In the genomic region with DNA sequence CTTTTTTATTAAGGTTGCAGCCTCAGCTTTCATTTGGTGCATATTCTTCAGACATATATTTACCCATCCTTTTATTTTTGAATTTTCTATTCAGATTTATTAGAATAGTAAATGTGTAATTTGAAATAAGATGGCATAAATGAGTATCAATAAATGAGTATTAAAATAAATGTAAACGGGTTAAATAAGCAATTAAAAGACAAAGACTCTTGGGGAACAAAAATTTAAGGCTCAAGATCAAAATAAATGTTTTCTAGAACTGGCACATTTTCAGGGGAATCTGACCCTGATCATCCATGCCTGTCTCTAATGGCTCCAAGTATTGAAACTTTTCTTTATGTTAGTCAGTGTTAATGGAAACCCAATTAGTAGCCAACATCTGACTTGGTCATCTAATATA, we compare ENCODE assay signal across 12 cellular contexts. TPM values are rescaled to one million over a fixed set of nuclear protein-coding genes. Genes with fewer than 3 reads are reported as not detected.
"Had no signal": no experiment of that assay in that cellular context is flagged by ENCODE, and none has a peak within 500 bp of the region (broad histone marks: within the 10 kb centered on the region; RNA-seq: fewer than 3 reads in every experiment).

No MANE protein-coding gene starts in this region.

- H3K9me3 ChIP-seq: HAP-1 had no signal

- H3K4me3 ChIP-seq: GM23248, GM23338, HAP-1 had no signal

- H3K9ac ChIP-seq: GM23248 had no signal

- H3K36me3 ChIP-seq: HAP-1 had no signal

- ATAC-seq: GM23338, HCT116 had no signal

- H2AFZ ChIP-seq: GM23248, GM23338 had no signal

- H3K27ac ChIP-seq: GM23248 had no signal

- FAIRE-seq: H1, H54 had no signal

- H3K4me2 ChIP-seq: GM23338 had no signal

- DNase-seq: GM23248, GOT3, H7, H9, HCEC 1CT, HFFc6 had no signal

- H3K4me1 ChIP-seq: HAP-1 had no signal

RNA-seq across cellular contexts. Expression of a gene that starts 3.0 kb away (rescaled TPM):
- total RNA-seq: GM23248, GM23338, H1, H4, H7, H9, HFFc6 had no signal
- polyA plus RNA-seq: GM23248, GM23338, H1 had no signal

RNA-seq across cellular contexts. Expression of a gene that starts 13.0 kb away (rescaled TPM):
- total RNA-seq: GM23248, GM23338, H1, H4, H7, H9, HFFc6 had no signal
- polyA plus RNA-seq: GM23248, GM23338, H1 had no signal

RNA-seq across cellular contexts. Expression of a gene that starts 46.7 kb away (rescaled TPM):
- total RNA-seq: GM23248, GM23338, H1, H4, H7, H9, HFFc6 had no signal
- polyA plus RNA-seq: GM23248, GM23338, H1 had no signal
